ENCODE assay signal across 19 cellular contexts in the genomic region with DNA sequence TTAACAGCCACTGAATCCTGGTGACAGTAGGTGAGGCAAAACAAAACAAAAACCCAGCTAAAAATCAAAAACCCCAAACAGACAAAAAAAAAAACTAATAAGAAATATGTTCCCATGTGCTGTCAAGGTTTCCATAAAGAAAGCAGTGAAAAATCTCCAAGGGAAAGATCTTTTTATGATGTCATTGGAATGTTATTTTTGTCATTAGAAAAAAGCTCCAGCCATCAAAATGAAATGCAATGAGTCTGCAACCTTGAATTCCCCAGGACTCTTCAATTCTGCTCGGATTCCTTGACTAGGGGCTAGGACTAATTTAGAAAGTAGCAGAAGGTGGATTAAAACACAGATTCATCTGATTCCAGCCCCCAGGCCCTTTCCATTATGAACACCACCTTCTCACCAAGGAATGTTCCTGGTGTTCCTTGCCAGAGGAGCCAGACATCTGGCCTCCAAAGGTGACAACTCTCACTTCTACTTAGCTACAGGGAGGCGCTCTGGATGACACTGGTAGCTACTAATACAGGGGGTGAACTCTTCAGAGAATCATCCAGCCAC. TPM values are rescaled to one million over a fixed set of nuclear protein-coding genes. Genes with fewer than 3 reads are reported as not detected.
DNase-seq lines count a peak whose midpoint lies in the region; ATAC-seq and TF ChIP-seq lines count a peak whose summit lies in the region.
"Had no signal": no experiment of that assay in that cellular context is flagged by ENCODE, and none has a peak within 500 bp of the region (broad histone marks: within the 10 kb centered on the region; RNA-seq: fewer than 3 reads in every experiment).

No MANE protein-coding gene starts in this region.

- no peak overlapping the region for H3K18ac ChIP-seq in mesendoderm (ENCODE audit: low read length)

- intact Hi-C loops in ascending aorta (cut with DNase I) = no loop called here
- intact Hi-C loops in stomach (cut with DNase I; ENCODE audit: low total_unique reads) = loop anchor here (10.0 kb wide), 1 partner anchor 74 kb away; no protein-coding TSS in a partner anchor

- H3K4me2 ChIP-seq in mesendoderm (ENCODE audit: low read length) = no peak overlapping the region

- no peaks in the 10 kb centered on the region for H3K79me1 ChIP-seq in mesendoderm (ENCODE audit: low read length)

- TF ChIP-seq EP300 in stomach (IDR thresholded peaks at IDR 0.05) = no peak

- no peaks in the 10 kb centered on the region for H3K27me3 ChIP-seq in ACC112 (ENCODE audit: insufficient read depth, low read length)
- H3K27me3 ChIP-seq in ascending aorta = no peaks in the 10 kb centered on the region
- no peaks in the 10 kb centered on the region for H3K27me3 ChIP-seq in mesendoderm (ENCODE audit: insufficient read depth, low read length, poor library complexity)
- H3K27me3 ChIP-seq in stomach = no peaks in the 10 kb centered on the region
- H3K27me3 ChIP-seq: BE2C, body of pancreas had no signal

- no peak overlapping the region for H3K4ac ChIP-seq in mesendoderm (ENCODE audit: low read depth, low read length)

- H3K36me3 ChIP-seq in ACC112 (ENCODE audit: insufficient read depth, low read length) = no peaks in the 10 kb centered on the region
- no peaks in the 10 kb centered on the region for H3K36me3 ChIP-seq in ascending aorta
- H3K36me3 ChIP-seq in mesendoderm (ENCODE audit: control insufficient read depth, insufficient read depth, low read length) = no peaks in the 10 kb centered on the region
- no peaks in the 10 kb centered on the region for H3K36me3 ChIP-seq in stomach
- H3K36me3 ChIP-seq: BE2C had no signal

- TF ChIP-seq POLR2A in stomach (IDR thresholded peaks at IDR 0.05) = no peak

- H2AK5ac ChIP-seq in mesendoderm (ENCODE audit: low read length) = no peak overlapping the region

- H2BK5ac ChIP-seq in mesendoderm (ENCODE audit: low read length) = no peak overlapping the region

- H4K8ac ChIP-seq in mesendoderm (ENCODE audit: low read depth, low read length) = no peak overlapping the region

- peaks cover 31% of the 10 kb centered on the region for H3K4me1 ChIP-seq in ACC112 (ENCODE audit: control insufficient read depth, insufficient read depth, low read length, unreplicated experiment)
- peaks cover 12 to 32% of the 10 kb centered on the region in 2 donors for H3K4me1 ChIP-seq in ascending aorta
- H3K4me1 ChIP-seq in mesendoderm (ENCODE audit: control insufficient read depth, low read depth, low read length) = no peaks in the 10 kb centered on the region
- H3K4me1 ChIP-seq in stomach = peaks cover 3 to 50% (median 18%) of the 10 kb centered on the region in 4 donors

- no peak for TF ChIP-seq CTCF in ascending aorta (IDR thresholded peaks at IDR 0.05)
- no peak for TF ChIP-seq CTCF in stomach (IDR thresholded peaks at IDR 0.05)

- H3K9ac ChIP-seq in mesendoderm (ENCODE audit: low read length) = no peak overlapping the region

- WGBS in mesendoderm (ENCODE audit: extremely low coverage, insufficient coverage, low lambda C conversion rate) = no CpG with 5 or more reads among the region's 2 CpGs
- 74 to 97% (median 85%) methylated on average over 2 of the region's 2 CpGs for WGBS in stomach, 5 donors

- H3K27ac ChIP-seq in ACC112 (ENCODE audit: low read depth, low read length) = peak overlapping the region; percentile 26; the same call in 1 of the 2 replicates
- H3K27ac ChIP-seq in ascending aorta = peak overlapping the region; percentile 19 to 57
- H3K27ac ChIP-seq in mesendoderm (ENCODE audit: low read depth, low read length) = no peak overlapping the region
- H3K27ac ChIP-seq in stomach = no peak overlapping the region
- H3K27ac ChIP-seq: body of pancreas had no signal

- no peak overlapping the region for H3K56ac ChIP-seq in mesendoderm (ENCODE audit: low read length)

- peak; percentile 59 for DNase-seq in ELR (ENCODE audit: low read depth)
- no peak for DNase-seq in ascending aorta (ENCODE audit: low spot score in 2 of 2)
- DNase-seq in mesendoderm = peak; percentile 56
- DNase-seq in cortex of kidney (lab: John Stamatoyannopoulos, UW) = no peak
- DNase-seq in stomach = no peak
- DNase-seq: activated CD4-positive, CD25-positive, alpha-beta regulatory T cell treated with anti-CD3 and anti-CD28 coated beads, Interleukin-2, amount 50 U/mL, for 72 hours; activated T-cell treated with anti-CD3 and anti-CD28 coated beads, Interleukin-2, amount 50 U/mL, for 48 hours; BE2C; body of pancreas; DMS153; effector CD8-positive, alpha-beta T cell; foreskin melanocyte; NCI-H1930; NCI-H748 treated with DMSO at 0.1 percent for 48 hours; T-helper 17 cell had no signal

- no peak overlapping the region for H2BK15ac ChIP-seq in mesendoderm (replicated peaks; ENCODE audit: low read depth)

- ATAC-seq in GM21515 (IDR thresholded peaks at IDR 0.05; ENCODE audit: unreplicated experiment) (no peak), GM18498 (IDR thresholded peaks at IDR 0.05; ENCODE audit: unreplicated experiment) (no peak)
- ATAC-seq: body of pancreas, T-helper 17 cell had no signal

- no peak overlapping the region for H3K23ac ChIP-seq in mesendoderm (ENCODE audit: low read length)

- H2BK120ac ChIP-seq in mesendoderm (ENCODE audit: low read depth, low read length) = no peak overlapping the region

- H3K9me3 ChIP-seq in ascending aorta (no peaks in the 10 kb centered on the region), stomach (no peaks in the 10 kb centered on the region)
- H3K9me3 ChIP-seq: BE2C, body of pancreas had no signal

- no peaks in the 10 kb centered on the region for H3K79me2 ChIP-seq in ACC112 (ENCODE audit: control insufficient read depth, insufficient read depth, low read length, unreplicated experiment)
- no peaks in the 10 kb centered on the region for H3K79me2 ChIP-seq in mesendoderm (ENCODE audit: control insufficient read depth, insufficient read depth, low read length)

- no peak overlapping the region for H3K4me3 ChIP-seq in ACC112 (ENCODE audit: low read depth, low read length)
- H3K4me3 ChIP-seq in ascending aorta = no peak overlapping the region
- no peak overlapping the region for H3K4me3 ChIP-seq in mesendoderm (ENCODE audit: low read length)
- no peak overlapping the region for H3K4me3 ChIP-seq in stomach
- H3K4me3 ChIP-seq: body of pancreas, lung had no signal

- H4K5ac ChIP-seq in mesendoderm (ENCODE audit: low read length) = no peak overlapping the region

- peak overlapping the region; percentile 64 for H2AFZ ChIP-seq in ACC112 (ENCODE audit: low read length, unreplicated experiment)

RNA-seq across cellular contexts. Expression of a gene that starts 6.0 kb away (rescaled TPM):
- total RNA-seq in ascending aorta (73.1 TPM), stomach (100 to 1,000 TPM in 2 of 5 donors, 10 to 100 TPM in 3; 39.7 to 198 (median 61.8) TPM)
- polyA plus RNA-seq in mesendoderm (2013, experiment 1 of 2) = 13.3 TPM
- polyA plus RNA-seq in mesendoderm (2013, experiment 2 of 2) = 13.2 TPM
- 1 to 10 TPM; 2.3 to 4.8 (median 2.9) TPM for polyA plus RNA-seq in stomach

Comparison
In these comparisons a context has a peak if more than half of its experiments do, and no peak if none do; other contexts are left out.
1. H3K27ac ChIP-seq: peak in ACC112 (single experiment) and ascending aorta (2 of 2); none in mesendoderm (single experiment) and stomach (0 of 5).
2. DNase-seq: peak in ELR (single experiment) and mesendoderm (single experiment); none in ascending aorta (0 of 2), cortex of kidney (single experiment) and stomach (single experiment).